In genomic region chr1:220012259-220012658, GRCh38 we compare ENCODE assay signal across 14 cellular contexts. TPM values are rescaled to one million over a fixed set of nuclear protein-coding genes. Genes with fewer than 3 reads are reported as not detected.
A peak's percentile ranks its signal among the peaks of the same experiment; 100 is the strongest.
DNase-seq lines count a peak whose midpoint lies in the region; ATAC-seq and TF ChIP-seq lines count a peak whose summit lies in the region.
"Had no signal": no experiment of that assay in that cellular context is flagged by ENCODE, and none has a peak within 500 bp of the region (broad histone marks: within the 10 kb centered on the region; RNA-seq: fewer than 3 reads in every experiment).

No MANE protein-coding gene starts in this region.

- peaks cover 48% of the 10 kb centered on the region for H3K36me3 Mint-ChIP-seq in activated CD4-positive, alpha-beta memory T cell treated with anti-CD3 and anti-CD28 coated beads for 36 hours
- peaks cover 66% of the 10 kb centered on the region for H3K36me3 Mint-ChIP-seq in activated CD4-positive, alpha-beta memory T cell treated with anti-CD3 and anti-CD28 coated beads, Interleukin-2, amount 10 ng/mL, durations not matched to agents 7 days and 5 days (ENCODE audit: low read depth)
- H3K36me3 Mint-ChIP-seq in stimulated activated effector memory CD8-positive, alpha-beta T cell treated with anti-CD3 and anti-CD28 coated beads, Interleukin-12 subunit alpha, Interleukin-12 subunit beta, amount 100 ng/mL, for 72 hours: peaks cover 100% of the 10 kb centered on the region

- ATAC-seq in SK-N-SH treated with all-trans-retinoic acid at 6 μM for 48 hours (peak; percentile 64), HG02798 (IDR thresholded peaks at IDR 0.05; ENCODE audit: poor library complexity, unreplicated experiment) (no peak)
- no peak for ATAC-seq in stimulated activated effector memory CD8-positive, alpha-beta T cell treated with anti-CD3 and anti-CD28 coated beads, Interleukin-12 subunit alpha, Interleukin-12 subunit beta, amount 100 ng/mL, for 72 hours
- ATAC-seq: WTC11 had no signal

- DNase-seq in activated CD4-positive, alpha-beta memory T cell treated with anti-CD3 and anti-CD28 coated beads for 36 hours: no peak
- DNase-seq in activated CD4-positive, alpha-beta memory T cell treated with anti-CD3 and anti-CD28 coated beads, Interleukin-2, amount 10 ng/mL, durations not matched to agents 7 days and 5 days: no peak
- DNase-seq in fibroblast of the aortic adventitia (ENCODE audit: low read depth): peak; percentile 38
- DNase-seq in stimulated activated effector memory CD8-positive, alpha-beta T cell treated with anti-CD3 and anti-CD28 coated beads, Interleukin-12 subunit alpha, Interleukin-12 subunit beta, amount 100 ng/mL, for 72 hours (ENCODE audit: low spot score in 2 of 2): no peak
- no peak for DNase-seq in esophagus muscularis mucosa (ENCODE audit: extremely low spot score)
- DNase-seq in activated CD4-positive, CD25-positive, alpha-beta regulatory T cell treated with anti-CD3 and anti-CD28 coated beads, Interleukin-2, amount 50 U/mL, for 72 hours: no peak
- DNase-seq: cerebellar nuclear complex, GDM1, glutamatergic neuron, NCI-H1417, SHP77 treated with DMSO at 0.1 percent for 48 hours had no signal

- peaks cover 0 to 6% (median 0%) of the 10 kb centered on the region in 4 donors for H3K4me1 ChIP-seq in esophagus muscularis mucosa

- peak overlapping the region; percentile 18 for H3K27ac Mint-ChIP-seq in activated CD4-positive, alpha-beta memory T cell treated with anti-CD3 and anti-CD28 coated beads for 36 hours
- no peak overlapping the region for H3K27ac Mint-ChIP-seq in activated CD4-positive, alpha-beta memory T cell treated with anti-CD3 and anti-CD28 coated beads, Interleukin-2, amount 10 ng/mL, durations not matched to agents 7 days and 5 days
- H3K27ac Mint-ChIP-seq in stimulated activated effector memory CD8-positive, alpha-beta T cell treated with anti-CD3 and anti-CD28 coated beads, Interleukin-12 subunit alpha, Interleukin-12 subunit beta, amount 100 ng/mL, for 72 hours: peak overlapping the region; percentile 49
- H3K27ac Mint-ChIP-seq: WTC11 had no signal

- no peak overlapping the region for H3K4me3 ChIP-seq in fibroblast of the aortic adventitia (ENCODE audit: low read depth, low read length)
- H3K4me3 ChIP-seq in esophagus muscularis mucosa: no peak overlapping the region

- H3K36me3 ChIP-seq in esophagus muscularis mucosa: peaks cover 35 to 79% (median 61%) of the 10 kb centered on the region in 4 donors

- H3K27me3 ChIP-seq in esophagus muscularis mucosa: no peaks in the 10 kb centered on the region

- 37% methylated on average over 3 of the region's 3 CpGs for WGBS in esophagus muscularis mucosa

- H3K4me1 Mint-ChIP-seq in activated CD4-positive, alpha-beta memory T cell treated with anti-CD3 and anti-CD28 coated beads for 36 hours (ENCODE audit: low read depth): peaks cover 20% of the 10 kb centered on the region
- H3K4me1 Mint-ChIP-seq in activated CD4-positive, alpha-beta memory T cell treated with anti-CD3 and anti-CD28 coated beads, Interleukin-2, amount 10 ng/mL, durations not matched to agents 7 days and 5 days: peaks cover 29% of the 10 kb centered on the region
- peaks cover 30% of the 10 kb centered on the region for H3K4me1 Mint-ChIP-seq in stimulated activated effector memory CD8-positive, alpha-beta T cell treated with anti-CD3 and anti-CD28 coated beads, Interleukin-12 subunit alpha, Interleukin-12 subunit beta, amount 100 ng/mL, for 72 hours
- H3K4me1 Mint-ChIP-seq: WTC11 had no signal

- H3K27me3 Mint-ChIP-seq in activated CD4-positive, alpha-beta memory T cell treated with anti-CD3 and anti-CD28 coated beads for 36 hours: no peaks in the 10 kb centered on the region
- H3K27me3 Mint-ChIP-seq in activated CD4-positive, alpha-beta memory T cell treated with anti-CD3 and anti-CD28 coated beads, Interleukin-2, amount 10 ng/mL, durations not matched to agents 7 days and 5 days: no peaks in the 10 kb centered on the region

- intact Hi-C loops in activated CD4-positive, alpha-beta memory T cell treated with anti-CD3 and anti-CD28 coated beads for 36 hours (cut with micrococcal nuclease): no loop called here
- intact Hi-C loops in esophagus muscularis mucosa (cut with DNase I): loop anchor here (10.0 kb wide), 1 partner anchor 183 kb away; no protein-coding TSS in a partner anchor

- no peaks in the 10 kb centered on the region for H3K9me3 ChIP-seq in esophagus muscularis mucosa

- no peak for TF ChIP-seq EP300 in esophagus muscularis mucosa (IDR thresholded peaks at IDR 0.05)

- TF ChIP-seq CTCF in fibroblast of the aortic adventitia (IDR thresholded peaks at IDR 0.05; ENCODE audit: insufficient read depth, low read length): peak; percentile 23
- peak in 1 of 3 experiments; percentile 10 for TF ChIP-seq CTCF in esophagus muscularis mucosa (IDR thresholded peaks at IDR 0.05)

- no peak overlapping the region for H3K4me3 Mint-ChIP-seq in activated CD4-positive, alpha-beta memory T cell treated with anti-CD3 and anti-CD28 coated beads for 36 hours
- H3K4me3 Mint-ChIP-seq in activated CD4-positive, alpha-beta memory T cell treated with anti-CD3 and anti-CD28 coated beads, Interleukin-2, amount 10 ng/mL, durations not matched to agents 7 days and 5 days: no peak overlapping the region
- no peak overlapping the region for H3K4me3 Mint-ChIP-seq in stimulated activated effector memory CD8-positive, alpha-beta T cell treated with anti-CD3 and anti-CD28 coated beads, Interleukin-12 subunit alpha, Interleukin-12 subunit beta, amount 100 ng/mL, for 72 hours
- H3K4me3 Mint-ChIP-seq: WTC11 had no signal

- POLR2A ChIA-PET in activated CD4-positive, alpha-beta memory T cell treated with anti-CD3 and anti-CD28 coated beads for 36 hours (lab: Charles Lee): interaction anchor here (1.2 kb wide), 1 partner anchor 30 kb away, joined by 3 read pairs; no protein-coding TSS in a partner anchor
- POLR2A ChIA-PET in activated CD4-positive, alpha-beta memory T cell treated with anti-CD3 and anti-CD28 coated beads, Interleukin-2, amount 10 ng/mL, durations not matched to agents 7 days and 5 days (lab: Charles Lee): interaction anchor here (0.7 to 1.6 kb wide), 3 partner anchors 34 to 82 kb away, joined by 3 read pairs; partner anchors contain the start of genes EPRS1 and IARS2

- no peaks in the 10 kb centered on the region for H3K9me3 Mint-ChIP-seq in activated CD4-positive, alpha-beta memory T cell treated with anti-CD3 and anti-CD28 coated beads for 36 hours
- H3K9me3 Mint-ChIP-seq in activated CD4-positive, alpha-beta memory T cell treated with anti-CD3 and anti-CD28 coated beads, Interleukin-2, amount 10 ng/mL, durations not matched to agents 7 days and 5 days: no peaks in the 10 kb centered on the region
- H3K9me3 Mint-ChIP-seq in stimulated activated effector memory CD8-positive, alpha-beta T cell treated with anti-CD3 and anti-CD28 coated beads, Interleukin-12 subunit alpha, Interleukin-12 subunit beta, amount 100 ng/mL, for 72 hours: no peaks in the 10 kb centered on the region
- H3K9me3 Mint-ChIP-seq: WTC11 had no signal

- CTCF ChIA-PET in activated CD4-positive, alpha-beta memory T cell treated with anti-CD3 and anti-CD28 coated beads for 36 hours (lab: Charles Lee): interaction anchor here (0.7 to 2.1 kb wide), 3 partner anchors 14 to 21 kb away, joined by 3 to 12 read pairs (median 4); no protein-coding TSS in a partner anchor
- CTCF ChIA-PET in activated CD4-positive, alpha-beta memory T cell treated with anti-CD3 and anti-CD28 coated beads, Interleukin-2, amount 10 ng/mL, durations not matched to agents 7 days and 5 days (lab: Charles Lee): interaction anchor here (1.0 to 2.6 kb wide), 6 partner anchors 12 to 101 kb away, joined by 3 to 16 read pairs (median 5); no protein-coding TSS in a partner anchor

- no peak for TF ChIP-seq POLR2A in esophagus muscularis mucosa (IDR thresholded peaks at IDR 0.05; ENCODE audit: low read depth)

- H3K27ac ChIP-seq in esophagus muscularis mucosa (replicated peaks in 1 of 4): peak overlapping the region in 1 of 4 donors; percentile 3

TF ChIP-seq in SK-N-SH treated with all-trans-retinoic acid at 6 μM for 48 hours, 23 proteins besides CTCF, POLR2A, EP300 and RAD21 (continues in another document):
- TF ChIP-seq POU6F1 (CRISPR knock-in tag; IDR thresholded peaks at IDR 0.05; ENCODE audit: borderline replicate concordance, low read depth) (no peak), ZC3H10 (CRISPR knock-in tag; IDR thresholded peaks at IDR 0.05) (no peak), ARNTL (CRISPR knock-in tag; IDR thresholded peaks at IDR 0.05; ENCODE audit: borderline replicate concordance, low read depth) (no peak), OSR1 (CRISPR knock-in tag; IDR thresholded peaks at IDR 0.05) (no peak), ISL1 (CRISPR knock-in tag; IDR thresholded peaks at IDR 0.05) (no peak), ZNF565 (CRISPR knock-in tag; conservative IDR thresholded peaks at IDR 0.05; ENCODE audit: low read depth) (no peak)

RNA-seq across cellular contexts. Expression of gene EPRS1, which starts 34.0 kb away (rescaled TPM):
- total RNA-seq in activated CD4-positive, alpha-beta memory T cell treated with anti-CD3 and anti-CD28 coated beads for 36 hours: 100 to 1,000 TPM; 191 to 198 TPM
- 100 to 1,000 TPM; 117 to 123 TPM for total RNA-seq in activated CD4-positive, alpha-beta memory T cell treated with anti-CD3 and anti-CD28 coated beads, Interleukin-2, amount 10 ng/mL, durations not matched to agents 7 days and 5 days
- total RNA-seq in fibroblast of the aortic adventitia (ENCODE audit: low replicate concordance): 192 and 269 TPM in 2 replicates
- 10 to 100 TPM; 30.3 to 46.1 (median 40.9) TPM for total RNA-seq in esophagus muscularis mucosa
